Comparison of ENCODE assay signal across 12 cellular contexts in genomic region chr2:196967126-196967525, GRCh38. TPM values are rescaled to one million over a fixed set of nuclear protein-coding genes. Genes with fewer than 3 reads are reported as not detected.
DNase-seq lines count a peak whose midpoint lies in the region; ATAC-seq and TF ChIP-seq lines count a peak whose summit lies in the region.
"Had no signal": no experiment of that assay in that cellular context is flagged by ENCODE, and none has a peak within 500 bp of the region (broad histone marks: within the 10 kb centered on the region; RNA-seq: fewer than 3 reads in every experiment).

No MANE protein-coding gene starts in this region.

- peak overlapping the region; percentile 7 for H2AFZ ChIP-seq in GM23338
- peak overlapping the region; percentile 65 for H2AFZ ChIP-seq in hepatocyte

- ATAC-seq in GM23338 = peak; percentile 87
- ATAC-seq in HG03521 (IDR thresholded peaks at IDR 0.05; ENCODE audit: unreplicated experiment) = no peak

- H3K27ac Mint-ChIP-seq in GM23338 = peak overlapping the region; percentile 60; the same call in 1 of the 2 replicates

- H3K36me3 Mint-ChIP-seq in GM23338 (ENCODE audit: low read depth) = peaks cover 14% of the 10 kb centered on the region

- H3K36me3 ChIP-seq in GM23338 (ENCODE audit: insufficient read depth) (no peaks in the 10 kb centered on the region), hepatocyte (replicated peaks; ENCODE audit: insufficient read depth, low read depth) (no peaks in the 10 kb centered on the region)
- H3K36me3 ChIP-seq: upper lobe of left lung had no signal

- 20% methylated on average over 7 of the region's 7 CpGs for WGBS in hepatocyte (ENCODE audit: low lambda C conversion rate, missing lambda C conversion rate)

- H3K27me3 ChIP-seq in GM23338 (ENCODE audit: insufficient read depth) (no peaks in the 10 kb centered on the region), hepatocyte (no peaks in the 10 kb centered on the region)
- H3K27me3 ChIP-seq: upper lobe of left lung had no signal

- H3K4me2 ChIP-seq in GM23338 (peak overlapping the region; percentile 52), hepatocyte (peak overlapping the region; percentile 71)

- no peaks in the 10 kb centered on the region for H3K79me2 ChIP-seq in GM23338 (replicated peaks; ENCODE audit: insufficient read depth)
- H3K79me2 ChIP-seq in hepatocyte = no peaks in the 10 kb centered on the region

- no peaks in the 10 kb centered on the region for H4K20me1 ChIP-seq in GM23338 (replicated peaks; ENCODE audit: insufficient read depth)
- no peaks in the 10 kb centered on the region for H4K20me1 ChIP-seq in hepatocyte (ENCODE audit: insufficient read depth, poor library complexity, severe bottlenecking)

- no peaks in the 10 kb centered on the region for H3K9me3 ChIP-seq in hepatocyte (ENCODE audit: low read depth)

- peaks cover 15% of the 10 kb centered on the region for H3K9me3 Mint-ChIP-seq in GM23338

- H3K27ac ChIP-seq in GM23338 (ENCODE audit: low read depth) (no peak overlapping the region; the same call in 1 of the 2 replicates), hepatocyte (peak overlapping the region; percentile 41)

- H3K4me1 ChIP-seq in GM23338 (ENCODE audit: insufficient read depth) (peaks cover 19% of the 10 kb centered on the region), hepatocyte (ENCODE audit: insufficient read depth) (peaks cover 19% of the 10 kb centered on the region)
- H3K4me1 ChIP-seq: upper lobe of left lung had no signal

- no peak for TF ChIP-seq CTCF in GM23338 (conservative IDR thresholded peaks at IDR 0.05; ENCODE audit: low read depth in 2 of 2)
- TF ChIP-seq CTCF in hepatocyte (IDR thresholded peaks at IDR 0.05; ENCODE audit: poor library complexity) = no peak
- no peak for TF ChIP-seq CTCF in retinal pigment epithelial cell (conservative IDR thresholded peaks at IDR 0.05; ENCODE audit: low read depth, low read length)

- 0 out of 3 replicates have a peak overlapping the region, but pooled peaks have one; percentile 28 for H3K4me3 Mint-ChIP-seq in GM23338

- H3K4me1 Mint-ChIP-seq in GM23338 = peaks cover 32% of the 10 kb centered on the region

- no peaks in the 10 kb centered on the region for H3F3A ChIP-seq in GM23338 (replicated peaks; ENCODE audit: low read depth)

- no peaks in the 10 kb centered on the region for H3K27me3 Mint-ChIP-seq in GM23338 (ENCODE audit: insufficient read depth, low read depth, poor library complexity)

- peak overlapping the region; percentile 11; the same call in 1 of the 2 replicates for H3K4me3 ChIP-seq in GM23338
- H3K4me3 ChIP-seq in hepatocyte = peak overlapping the region; percentile 15
- H3K4me3 ChIP-seq in retinal pigment epithelial cell (ENCODE audit: low read length) = peak overlapping the region; percentile 9

- peak; percentile 62 for DNase-seq in GM23338 (ENCODE audit: low spot score)
- peak; percentile 75 for DNase-seq in astrocyte of the hippocampus (ENCODE audit: low read depth, low spot score)
- DNase-seq in hepatocyte (ENCODE audit: low spot score) = no peak
- no peak for DNase-seq in retinal pigment epithelial cell (ENCODE audit: low read depth)
- DNase-seq in midbrain (lab: John Stamatoyannopoulos, UW) = no peak
- DNase-seq in AML-193 (lab: John Stamatoyannopoulos, UW) = no peak
- DNase-seq in NCI-H2029 treated with DMSO at 0.1 percent for 48 hours (lab: John Stamatoyannopoulos, UW) = no peak
- DNase-seq: activated effector memory CD4-positive, alpha-beta T cell treated with Interleukin-2 at 50 U/mL for 16 hours; NCI-H2029; stimulated activated CD4-positive, alpha-beta T cell treated with anti-CD3 and anti-CD28 coated beads, Interleukin-15, amount 100 ng/mL, for 24 hours; upper lobe of left lung had no signal

- H3K9me2 ChIP-seq in GM23338 (ENCODE audit: insufficient read depth) = no peaks in the 10 kb centered on the region
- H3K9me2 ChIP-seq in hepatocyte (replicated peaks; ENCODE audit: insufficient read depth) = no peaks in the 10 kb centered on the region

TF ChIP-seq in GM23338, 12 proteins besides CTCF, POLR2A, EP300 and RAD21 (continues in another document):
- TF ChIP-seq ZNF462 (CRISPR knock-in tag; IDR thresholded peaks at IDR 0.05) (no peak), STAT1 (IDR thresholded peaks at IDR 0.05; ENCODE audit: unreplicated experiment) (no peak), JUNB (IDR thresholded peaks at IDR 0.05; ENCODE audit: unreplicated experiment) (no peak), ZNF331 (CRISPR knock-in tag; IDR thresholded peaks at IDR 0.05; ENCODE audit: low read depth) (no peak), ZNF114 (CRISPR knock-in tag; IDR thresholded peaks at IDR 0.05) (no peak), EZH2 (IDR thresholded peaks at IDR 0.05; ENCODE audit: low read depth, unreplicated experiment) (no peak), NANOG (IDR thresholded peaks at IDR 0.05; ENCODE audit: borderline replicate concordance) (no peak), ETS1 (IDR thresholded peaks at IDR 0.05) (no peak)

RNA-seq across cellular contexts. Expression of gene PGAP1, which starts 40.6 kb away (rescaled TPM):
- 26.5 and 28.7 TPM in 2 replicates for total RNA-seq in GM23338 (2014; rRNA removed; shearing (Covaris generic))
- 6.2 and 9.8 TPM in 2 replicates for polyA plus RNA-seq in GM23338 (2016; fragmentation: Nextera tagmentation; extraction: Ambion mirVana)
- 15.3 and 23.5 TPM in 2 replicates for total RNA-seq in hepatocyte
- 2.6 and 5.9 TPM in 2 replicates for polyA plus RNA-seq in hepatocyte

Comparison
In these comparisons a context has a peak if more than half of its experiments do, and no peak if none do; other contexts are left out.
1. DNase-seq: peak in GM23338 (single experiment) and astrocyte of the hippocampus (single experiment); none in hepatocyte (single experiment), retinal pigment epithelial cell (single experiment), midbrain (single experiment), AML-193 (0 of 2) and NCI-H2029 treated with DMSO at 0.1 percent for 48 hours (single experiment).
2. Peak in every context shown above with its lines, with median percentiles within 50 percentile points of each other: H3K4me3 ChIP-seq.